In the genomic region with DNA sequence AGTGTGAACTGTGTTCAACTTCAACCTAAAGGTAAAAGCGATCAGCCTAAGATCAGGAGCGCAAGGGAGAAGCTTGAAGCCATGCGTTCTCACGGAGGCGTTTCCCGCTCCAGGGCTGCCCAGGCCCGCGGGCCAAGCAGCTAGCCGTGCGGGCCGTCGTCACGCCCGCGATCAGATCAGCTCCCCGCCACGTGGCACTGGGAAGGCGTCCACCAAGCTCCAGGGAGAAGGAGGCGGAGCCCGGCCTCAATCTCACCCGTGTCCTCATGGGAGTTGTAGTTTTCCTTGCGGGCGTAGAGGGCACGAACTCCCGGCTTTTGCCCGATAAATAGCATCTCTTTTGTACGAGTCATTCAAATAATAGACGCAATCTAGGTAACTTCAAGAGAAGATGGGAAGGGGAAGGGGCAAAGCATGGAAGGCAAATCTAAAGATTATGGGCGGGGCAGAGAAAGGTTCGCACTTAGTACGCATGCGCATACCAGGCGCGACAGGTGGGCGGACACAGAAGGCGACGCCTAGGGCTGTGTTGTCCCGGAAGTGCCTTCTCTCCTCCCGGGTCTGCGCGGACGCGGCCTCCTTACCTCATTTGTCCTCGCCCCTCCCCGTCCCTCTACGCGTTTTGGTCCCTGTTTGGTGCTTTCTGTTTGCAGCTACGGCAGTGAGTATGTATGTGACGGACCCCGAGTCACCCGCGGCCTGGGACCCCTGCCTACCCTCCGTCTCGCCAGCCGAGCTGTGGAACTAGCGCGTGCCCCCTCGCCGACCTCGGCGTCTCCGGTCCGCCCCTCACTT, we compare ENCODE assay signal across 1 cellular context.
A peak's percentile ranks its signal among the peaks of the same experiment; 100 is the strongest.
TF ChIP-seq lines count a peak whose summit lies in the region.

No MANE protein-coding gene starts in this region.

TF ChIP-seq in GM12878, 131 proteins besides CTCF, POLR2A, EP300 and RAD21 (continued from another document and continues in another):
- TF ChIP-seq IKZF2 (IDR thresholded peaks at IDR 0.05) (peak; percentile 37 to 54; a peak in 3 of 4 replicates), STAT3 (IDR thresholded peaks at IDR 0.05; ENCODE audit: low read depth, low read length) (no peak), YY1 (IDR thresholded peaks at IDR 0.05; ENCODE audit: low read depth, low read length) (peak; percentile 68), BHLHE40 (IDR thresholded peaks at IDR 0.05; ENCODE audit: borderline replicate concordance in 1 of 2, low read depth in 2 of 2, low read length in 1 of 2) (peak in 1 of 2 experiments; percentile 51; a peak in 1 of 4 replicates), KDM1A (IDR thresholded peaks at IDR 0.05; ENCODE audit: borderline replicate concordance) (no peak), EZH2 (IDR thresholded peaks at IDR 0.05; ENCODE audit: borderline replicate concordance, control insufficient read depth, low read depth, low read length) (no peak), FOXM1 (IDR thresholded peaks at IDR 0.05; ENCODE audit: low read depth, low read length) (no peak), LARP7 (IDR thresholded peaks at IDR 0.05) (peak; percentile 81; the same call in 1 of the 2 replicates), CBX5 (IDR thresholded peaks at IDR 0.05; ENCODE audit: low read depth) (0 out of 2 replicates have a peak, but pooled peaks have one; percentile 57), ZNF274 (IDR thresholded peaks at IDR 0.05; ENCODE audit: insufficient read depth, insufficient read length) (no peak), BCL3 (IDR thresholded peaks at IDR 0.05; ENCODE audit: borderline replicate concordance, insufficient read depth, low read depth, low read length, poor library complexity, severe bottlenecking) (no peak), ETV6 (conservative IDR thresholded peaks at IDR 0.05 in 1 of 2, IDR thresholded peaks at IDR 0.05 in 1 of 2; ENCODE audit: borderline replicate concordance in 1 of 2, low read depth in 1 of 2) (no peak), NFXL1 (IDR thresholded peaks at IDR 0.05; ENCODE audit: borderline replicate concordance) (no peak), HDAC6 (IDR thresholded peaks at IDR 0.05; ENCODE audit: unreplicated experiment) (no peak), EGR1 (IDR thresholded peaks at IDR 0.05; ENCODE audit: borderline replicate concordance in 1 of 2, low read depth in 2 of 2, low read length in 2 of 2) (peak in 1 of 2 experiments; percentile 74; a peak in 1 of 3 replicates), CBFB (IDR thresholded peaks at IDR 0.05; ENCODE audit: low read depth) (no peak), GATAD2B (conservative IDR thresholded peaks at IDR 0.05; ENCODE audit: low read depth) (peak; percentile 70; the same call in 1 of the 2 replicates), RAD51 (IDR thresholded peaks at IDR 0.05) (peak; percentile 71), HDGF (IDR thresholded peaks at IDR 0.05) (peak; percentile 83; the same call in 1 of the 2 replicates), POLR2AphosphoS5 (IDR thresholded peaks at IDR 0.05; ENCODE audit: low read length) (peak; percentile 93), SMARCA5 (IDR thresholded peaks at IDR 0.05) (no peak), RUNX3 (IDR thresholded peaks at IDR 0.05; ENCODE audit: low read length) (no peak; the same call in 1 of the 2 replicates), NFIC (IDR thresholded peaks at IDR 0.05; ENCODE audit: low read depth, low read length) (no peak), IRF5 (IDR thresholded peaks at IDR 0.05; ENCODE audit: borderline replicate concordance) (no peak), ZNF207 (IDR thresholded peaks at IDR 0.05; ENCODE audit: borderline replicate concordance) (no peak), TAF1 (IDR thresholded peaks at IDR 0.05; ENCODE audit: borderline replicate concordance, low read depth, low read length) (peak; percentile 65; the same call in 1 of the 2 replicates), ZNF384 (IDR thresholded peaks at IDR 0.05; ENCODE audit: borderline replicate concordance, low read depth, low read length) (no peak), FOS (IDR thresholded peaks at IDR 0.05; ENCODE audit: borderline replicate concordance, extremely low read depth, insufficient read length) (no peak), TCF12 (IDR thresholded peaks at IDR 0.05; ENCODE audit: low read depth, low read length) (0 out of 2 replicates have a peak, but pooled peaks have one; percentile 39), ZNF622 (IDR thresholded peaks at IDR 0.05) (no peak), PAX8 (IDR thresholded peaks at IDR 0.05) (no peak), NRF1 (conservative IDR thresholded peaks at IDR 0.05; ENCODE audit: low read depth, low read length) (peak; percentile 34; the same call in 1 of the 2 replicates), NFYA (IDR thresholded peaks at IDR 0.05; ENCODE audit: borderline replicate concordance, low read depth, low read length) (no peak), ZBTB40 (IDR thresholded peaks at IDR 0.05; ENCODE audit: borderline replicate concordance) (peak; percentile 73; the same call in 1 of the 2 replicates)
- TF ChIP-seq, protein P1, sequence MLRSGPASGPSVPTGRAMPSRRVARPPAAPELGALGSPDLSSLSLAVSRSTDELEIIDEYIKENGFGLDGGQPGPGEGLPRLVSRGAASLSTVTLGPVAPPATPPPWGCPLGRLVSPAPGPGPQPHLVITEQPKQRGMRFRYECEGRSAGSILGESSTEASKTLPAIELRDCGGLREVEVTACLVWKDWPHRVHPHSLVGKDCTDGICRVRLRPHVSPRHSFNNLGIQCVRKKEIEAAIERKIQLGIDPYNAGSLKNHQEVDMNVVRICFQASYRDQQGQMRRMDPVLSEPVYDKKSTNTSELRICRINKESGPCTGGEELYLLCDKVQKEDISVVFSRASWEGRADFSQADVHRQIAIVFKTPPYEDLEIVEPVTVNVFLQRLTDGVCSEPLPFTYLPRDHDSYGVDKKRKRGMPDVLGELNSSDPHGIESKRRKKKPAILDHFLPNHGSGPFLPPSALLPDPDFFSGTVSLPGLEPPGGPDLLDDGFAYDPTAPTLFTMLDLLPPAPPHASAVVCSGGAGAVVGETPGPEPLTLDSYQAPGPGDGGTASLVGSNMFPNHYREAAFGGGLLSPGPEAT (IDR thresholded peaks at IDR 0.05; ENCODE audit: low read depth), result no peak
- TF ChIP-seq, protein P2, sequence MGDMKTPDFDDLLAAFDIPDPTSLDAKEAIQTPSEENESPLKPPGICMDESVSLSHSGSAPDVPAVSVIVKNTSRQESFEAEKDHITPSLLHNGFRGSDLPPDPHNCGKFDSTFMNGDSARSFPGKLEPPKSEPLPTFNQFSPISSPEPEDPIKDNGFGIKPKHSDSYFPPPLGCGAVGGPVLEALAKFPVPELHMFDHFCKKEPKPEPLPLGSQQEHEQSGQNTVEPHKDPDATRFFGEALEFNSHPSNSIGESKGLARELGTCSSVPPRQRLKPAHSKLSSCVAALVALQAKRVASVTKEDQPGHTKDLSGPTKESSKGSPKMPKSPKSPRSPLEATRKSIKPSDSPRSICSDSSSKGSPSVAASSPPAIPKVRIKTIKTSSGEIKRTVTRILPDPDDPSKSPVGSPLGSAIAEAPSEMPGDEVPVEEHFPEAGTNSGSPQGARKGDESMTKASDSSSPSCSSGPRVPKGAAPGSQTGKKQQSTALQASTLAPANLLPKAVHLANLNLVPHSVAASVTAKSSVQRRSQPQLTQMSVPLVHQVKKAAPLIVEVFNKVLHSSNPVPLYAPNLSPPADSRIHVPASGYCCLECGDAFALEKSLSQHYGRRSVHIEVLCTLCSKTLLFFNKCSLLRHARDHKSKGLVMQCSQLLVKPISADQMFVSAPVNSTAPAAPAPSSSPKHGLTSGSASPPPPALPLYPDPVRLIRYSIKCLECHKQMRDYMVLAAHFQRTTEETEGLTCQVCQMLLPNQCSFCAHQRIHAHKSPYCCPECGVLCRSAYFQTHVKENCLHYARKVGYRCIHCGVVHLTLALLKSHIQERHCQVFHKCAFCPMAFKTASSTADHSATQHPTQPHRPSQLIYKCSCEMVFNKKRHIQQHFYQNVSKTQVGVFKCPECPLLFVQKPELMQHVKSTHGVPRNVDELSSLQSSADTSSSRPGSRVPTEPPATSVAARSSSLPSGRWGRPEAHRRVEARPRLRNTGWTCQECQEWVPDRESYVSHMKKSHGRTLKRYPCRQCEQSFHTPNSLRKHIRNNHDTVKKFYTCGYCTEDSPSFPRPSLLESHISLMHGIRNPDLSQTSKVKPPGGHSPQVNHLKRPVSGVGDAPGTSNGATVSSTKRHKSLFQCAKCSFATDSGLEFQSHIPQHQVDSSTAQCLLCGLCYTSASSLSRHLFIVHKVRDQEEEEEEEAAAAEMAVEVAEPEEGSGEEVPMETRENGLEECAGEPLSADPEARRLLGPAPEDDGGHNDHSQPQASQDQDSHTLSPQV (IDR thresholded peaks at IDR 0.05), result no peak
- TF ChIP-seq, protein P3, sequence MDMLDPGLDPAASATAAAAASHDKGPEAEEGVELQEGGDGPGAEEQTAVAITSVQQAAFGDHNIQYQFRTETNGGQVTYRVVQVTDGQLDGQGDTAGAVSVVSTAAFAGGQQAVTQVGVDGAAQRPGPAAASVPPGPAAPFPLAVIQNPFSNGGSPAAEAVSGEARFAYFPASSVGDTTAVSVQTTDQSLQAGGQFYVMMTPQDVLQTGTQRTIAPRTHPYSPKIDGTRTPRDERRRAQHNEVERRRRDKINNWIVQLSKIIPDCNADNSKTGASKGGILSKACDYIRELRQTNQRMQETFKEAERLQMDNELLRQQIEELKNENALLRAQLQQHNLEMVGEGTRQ (IDR thresholded peaks at IDR 0.05; ENCODE audit: borderline replicate concordance, low read depth, low read length), result peak; percentile 43
- TF ChIP-seq, protein P4, sequence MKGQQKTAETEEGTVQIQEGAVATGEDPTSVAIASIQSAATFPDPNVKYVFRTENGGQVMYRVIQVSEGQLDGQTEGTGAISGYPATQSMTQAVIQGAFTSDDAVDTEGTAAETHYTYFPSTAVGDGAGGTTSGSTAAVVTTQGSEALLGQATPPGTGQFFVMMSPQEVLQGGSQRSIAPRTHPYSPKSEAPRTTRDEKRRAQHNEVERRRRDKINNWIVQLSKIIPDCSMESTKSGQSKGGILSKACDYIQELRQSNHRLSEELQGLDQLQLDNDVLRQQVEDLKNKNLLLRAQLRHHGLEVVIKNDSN (IDR thresholded peaks at IDR 0.05; ENCODE audit: borderline replicate concordance, extremely low read length, insufficient read depth, low read depth, low read length), result peak; percentile 69
- TF ChIP-seq, protein P5, sequence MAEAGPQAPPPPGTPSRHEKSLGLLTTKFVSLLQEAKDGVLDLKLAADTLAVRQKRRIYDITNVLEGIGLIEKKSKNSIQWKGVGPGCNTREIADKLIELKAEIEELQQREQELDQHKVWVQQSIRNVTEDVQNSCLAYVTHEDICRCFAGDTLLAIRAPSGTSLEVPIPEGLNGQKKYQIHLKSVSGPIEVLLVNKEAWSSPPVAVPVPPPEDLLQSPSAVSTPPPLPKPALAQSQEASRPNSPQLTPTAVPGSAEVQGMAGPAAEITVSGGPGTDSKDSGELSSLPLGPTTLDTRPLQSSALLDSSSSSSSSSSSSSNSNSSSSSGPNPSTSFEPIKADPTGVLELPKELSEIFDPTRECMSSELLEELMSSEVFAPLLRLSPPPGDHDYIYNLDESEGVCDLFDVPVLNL (IDR thresholded peaks at IDR 0.05; ENCODE audit: low read depth, low read length), result no peak
- TF ChIP-seq, protein P6, sequence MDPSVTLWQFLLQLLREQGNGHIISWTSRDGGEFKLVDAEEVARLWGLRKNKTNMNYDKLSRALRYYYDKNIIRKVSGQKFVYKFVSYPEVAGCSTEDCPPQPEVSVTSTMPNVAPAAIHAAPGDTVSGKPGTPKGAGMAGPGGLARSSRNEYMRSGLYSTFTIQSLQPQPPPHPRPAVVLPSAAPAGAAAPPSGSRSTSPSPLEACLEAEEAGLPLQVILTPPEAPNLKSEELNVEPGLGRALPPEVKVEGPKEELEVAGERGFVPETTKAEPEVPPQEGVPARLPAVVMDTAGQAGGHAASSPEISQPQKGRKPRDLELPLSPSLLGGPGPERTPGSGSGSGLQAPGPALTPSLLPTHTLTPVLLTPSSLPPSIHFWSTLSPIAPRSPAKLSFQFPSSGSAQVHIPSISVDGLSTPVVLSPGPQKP (IDR thresholded peaks at IDR 0.05; ENCODE audit: low read depth, low read length), result peak; percentile 73
